In genomic region chr4:149910604-149911367, GRCh38 we compare ENCODE assay signal across 14 cellular contexts.
"Had no signal": no experiment of that assay in that cellular context is flagged by ENCODE, and none has a peak within 500 bp of the region (broad histone marks: within the 10 kb centered on the region; RNA-seq: fewer than 3 reads in every experiment).

No MANE protein-coding gene starts in this region.

- H3K9me3 ChIP-seq: gastroesophageal sphincter, heart right ventricle had no signal

- H3K27ac ChIP-seq: gastroesophageal sphincter had no signal

- H3K27ac Mint-ChIP-seq: activated naive CD4-positive, alpha-beta T cell treated with anti-CD3 and anti-CD28 coated beads, Interleukin-2, amount 10 ng/mL, durations not matched to agents 7 days and 5 days; natural killer cell had no signal

- H3K4me3 ChIP-seq: gastroesophageal sphincter, heart right ventricle had no signal

- ATAC-seq: gastroesophageal sphincter, heart right ventricle, natural killer cell had no signal

- H3K4me1 ChIP-seq: gastroesophageal sphincter had no signal

- H3K36me3 Mint-ChIP-seq: activated naive CD4-positive, alpha-beta T cell treated with anti-CD3 and anti-CD28 coated beads, Interleukin-2, amount 10 ng/mL, durations not matched to agents 7 days and 5 days; natural killer cell had no signal

- H3K27me3 ChIP-seq: gastroesophageal sphincter, heart right ventricle had no signal

- H3K36me3 ChIP-seq: gastroesophageal sphincter, heart right ventricle had no signal

- H3K9me3 Mint-ChIP-seq: activated naive CD4-positive, alpha-beta T cell treated with anti-CD3 and anti-CD28 coated beads, Interleukin-2, amount 10 ng/mL, durations not matched to agents 7 days and 5 days had no signal

- H3K4me3 Mint-ChIP-seq: activated naive CD4-positive, alpha-beta T cell treated with anti-CD3 and anti-CD28 coated beads, Interleukin-2, amount 10 ng/mL, durations not matched to agents 7 days and 5 days; natural killer cell had no signal

- H3K27me3 Mint-ChIP-seq: activated naive CD4-positive, alpha-beta T cell treated with anti-CD3 and anti-CD28 coated beads, Interleukin-2, amount 10 ng/mL, durations not matched to agents 7 days and 5 days had no signal

- DNase-seq: activated CD4-positive, alpha-beta T cell treated with anti-CD3 and anti-CD28 coated beads, Interleukin-2, amount 50 U/mL, for 4 hours; activated CD4-positive, CD25-positive, alpha-beta regulatory T cell treated with anti-CD3 and anti-CD28 coated beads, Interleukin-2, amount 50 U/mL, for 72 hours; activated naive CD4-positive, alpha-beta T cell treated with anti-CD3 and anti-CD28 coated beads, Interleukin-2, amount 10 ng/mL, durations not matched to agents 7 days and 5 days; activated T-cell treated with anti-CD3 and anti-CD28 coated beads, Interleukin-2, amount 50 U/mL, for 1 hour; caudate nucleus; cortex of kidney; effector CD8-positive, alpha-beta T cell; heart right ventricle; natural killer cell; posterior cingulate gyrus; stimulated activated CD4-positive, alpha-beta T cell treated with anti-CD3 and anti-CD28 coated beads, Interleukin-4, amount 100 ng/mL, for 1 hour; stimulated activated naive CD4-positive, alpha-beta T cell treated with Interleukin-2 at 50 U/mL for 16 hours; trophoblast cell had no signal

- H3K4me1 Mint-ChIP-seq: activated naive CD4-positive, alpha-beta T cell treated with anti-CD3 and anti-CD28 coated beads, Interleukin-2, amount 10 ng/mL, durations not matched to agents 7 days and 5 days; natural killer cell had no signal
